ENCODE assay signal across 26 cellular contexts in genomic region chr18:77544792-77545191, GRCh38.
"Had no signal": no experiment of that assay in that cellular context is flagged by ENCODE, and none has a peak within 500 bp of the region (broad histone marks: within the 10 kb centered on the region; RNA-seq: fewer than 3 reads in every experiment).

No MANE protein-coding gene starts in this region.

- H3K27me3 ChIP-seq: pancreas, stomach, testis, thyroid gland, transverse colon, upper lobe of left lung had no signal

- H3K36me3 ChIP-seq: left ventricle myocardium inferior, pancreas, prostate gland, stomach, thyroid gland, transverse colon, upper lobe of left lung had no signal

- ATAC-seq: left cardiac atrium; naive thymus-derived CD8-positive, alpha-beta T cell; pancreas; right cardiac atrium; sciatic nerve; stimulated activated naive B cell treated with anti-CD40 and anti-IgM and Interleukin-4, amounts not matched to agents 10 μg/mL and 1 μg/mL and 100 μg/mL, for 72 hours; stimulated activated naive CD8-positive, alpha-beta T cell treated with anti-CD3 and anti-CD28 coated beads, Interleukin-15, Interleukin-2, amounts not matched to agents 100 U/mL and 50 U/mL, for 24 hours had no signal

- H3K27ac ChIP-seq: left ventricle myocardium inferior, pancreas, prostate gland, skin epidermis, stomach, testis, thyroid gland, transverse colon, upper lobe of left lung had no signal

- H3K4me3 ChIP-seq: left ventricle myocardium inferior, pancreas, prostate gland, skin epidermis, stomach, testis, thyroid gland, transverse colon, upper lobe of left lung had no signal

- DNase-seq: hippocampal formation; kidney glomerular epithelial cell; left cardiac atrium; left ventricle myocardium inferior; mammary epithelial cell; mesenchymal stem cell; naive thymus-derived CD8-positive, alpha-beta T cell; nucleus accumbens; pancreas; posterior cingulate gyrus; retina; right cardiac atrium; stimulated activated CD4-positive, alpha-beta T cell treated with anti-CD3 and anti-CD28 coated beads, Interleukin-12 subunit alpha, Interleukin-12 subunit beta, amount 100 ng/mL, for 4 hours; stimulated activated CD4-positive, alpha-beta T cell treated with anti-CD3 and anti-CD28 coated beads, Interleukin-15, amount 100 ng/mL, for 24 hours; stimulated activated CD4-positive, alpha-beta T cell treated with anti-CD3 and anti-CD28 coated beads, Interleukin-2, amount 100 ng/mL, for 24 hours; stimulated activated CD4-positive, alpha-beta T cell treated with anti-CD3 and anti-CD28 coated beads, Interleukin-4, amount 100 ng/mL, for 1 hour; stimulated activated naive B cell treated with anti-CD40 and anti-IgM and Interleukin-4, amounts not matched to agents 10 μg/mL and 1 μg/mL and 100 μg/mL, for 72 hours; stimulated activated naive CD8-positive, alpha-beta T cell treated with anti-CD3 and anti-CD28 coated beads, Interleukin-15, Interleukin-2, amounts not matched to agents 100 U/mL and 50 U/mL, for 24 hours; stomach; testis; thyroid gland; transverse colon had no signal

- H3K4me1 ChIP-seq: prostate gland, testis, thyroid gland, upper lobe of left lung had no signal

- H3K9me3 ChIP-seq: left ventricle myocardium inferior, pancreas, prostate gland, stomach, testis, thyroid gland, transverse colon, upper lobe of left lung had no signal
